In the genomic region with DNA sequence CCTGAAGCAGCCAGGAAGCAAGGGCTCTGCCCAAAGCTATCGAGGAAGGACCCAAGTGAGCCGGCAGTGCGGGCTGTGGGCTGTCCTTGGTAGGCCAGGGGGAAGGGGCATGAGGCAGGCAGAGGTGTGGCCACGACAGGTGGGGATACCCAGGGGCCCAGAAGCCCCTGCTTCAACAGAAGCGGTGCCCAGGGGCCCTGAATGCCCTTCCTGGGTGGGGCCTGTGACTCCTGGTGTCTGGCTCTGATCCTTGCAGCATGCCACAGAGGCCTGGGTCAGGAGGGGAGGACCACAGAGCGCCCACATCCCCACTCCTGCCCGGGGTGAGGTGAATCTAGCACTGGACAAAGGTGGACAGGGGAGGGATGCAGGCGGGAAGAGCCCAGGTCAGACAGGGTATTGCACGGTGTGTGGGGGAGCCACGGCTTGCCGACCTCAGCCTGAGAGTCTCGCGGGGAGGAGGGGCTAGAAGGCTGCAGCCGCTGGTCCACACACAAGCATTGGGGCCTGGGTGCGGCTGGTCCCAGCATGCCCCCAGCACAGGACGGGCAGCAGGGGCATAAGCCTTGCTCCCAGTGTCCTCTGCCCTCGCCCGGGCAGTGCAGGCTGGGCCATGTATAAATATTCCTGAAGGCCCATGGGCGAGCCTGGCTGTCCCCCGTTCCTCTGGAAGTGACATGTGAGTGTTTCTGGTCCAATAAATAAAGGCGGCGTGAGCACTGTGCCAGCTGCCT, we compare ENCODE assay signal across 14 cellular contexts. TPM values are rescaled to one million over a fixed set of nuclear protein-coding genes. Genes with fewer than 3 reads are reported as not detected.
DNase-seq lines count a peak whose midpoint lies in the region; ATAC-seq, FAIRE-seq and TF ChIP-seq lines count a peak whose summit lies in the region.
"Had no signal": no experiment of that assay in that cellular context is flagged by ENCODE, and none has a peak within 500 bp of the region (broad histone marks: within the 10 kb centered on the region; RNA-seq: fewer than 3 reads in every experiment).

No MANE protein-coding gene starts in this region.

- ATAC-seq in heart left ventricle (no peak), pancreas (no peak)

- no peak for FAIRE-seq in pancreas (lab: Jason Lieb, UNC)

- TF ChIP-seq CTCF in heart left ventricle (IDR thresholded peaks at IDR 0.05), result no peak
- TF ChIP-seq CTCF in endothelial cell (IDR thresholded peaks at IDR 0.05; ENCODE audit: unreplicated experiment), result no peak
- no peak for TF ChIP-seq CTCF in transverse colon (IDR thresholded peaks at IDR 0.05)
- no peak for TF ChIP-seq CTCF in pancreas (IDR thresholded peaks at IDR 0.05)

- no peak overlapping the region for H3K27ac Mint-ChIP-seq in endothelial cell (ENCODE audit: unreplicated experiment)

- TF ChIP-seq EP300 in transverse colon (IDR thresholded peaks at IDR 0.05; ENCODE audit: low read depth), result no peak

- H3K79me1 ChIP-seq in neuronal stem cell (ENCODE audit: low read depth, low read length), result no peaks in the 10 kb centered on the region

- H3K27me3 Mint-ChIP-seq in endothelial cell (ENCODE audit: unreplicated experiment), result peaks cover 17% of the 10 kb centered on the region

- no peak overlapping the region for H2BK120ac ChIP-seq in neuronal stem cell (ENCODE audit: low read depth, low read length)

- peak overlapping the region; percentile 53 for H3K4ac ChIP-seq in neuronal stem cell (ENCODE audit: low read length)

- H3K36me3 ChIP-seq in heart left ventricle (peaks cover 0 to 49% (median 40%) of the 10 kb centered on the region in 9 donors), neuronal stem cell (replicated peaks in 1 of 2; ENCODE audit: control insufficient read depth in 2 of 2, insufficient read depth in 2 of 2, low read length in 2 of 2) (peaks cover 26 to 46% of the 10 kb centered on the region in 2 donors), transverse colon (peaks cover 0 to 13% (median 4%) of the 10 kb centered on the region in 4 donors), pancreas (peaks cover 2 to 8% (median 5%) of the 10 kb centered on the region in 3 donors)

- peak overlapping the region; percentile 31 for H3K4me3 Mint-ChIP-seq in endothelial cell (ENCODE audit: unreplicated experiment)

- TF ChIP-seq POLR2A in heart left ventricle (IDR thresholded peaks at IDR 0.05), result no peak
- TF ChIP-seq POLR2A in transverse colon (IDR thresholded peaks at IDR 0.05), result no peak

- peak overlapping the region; percentile 72 for H4K91ac ChIP-seq in neuronal stem cell (ENCODE audit: low read depth, low read length, poor library complexity)

- H2BK12ac ChIP-seq in neuronal stem cell (ENCODE audit: low read length), result peak overlapping the region; percentile 73

- DNase-seq in heart left ventricle, result no peak
- DNase-seq in cardiac septum (ENCODE audit: low spot score), result no peak
- no peak for DNase-seq in endothelial cell (ENCODE audit: low spot score)
- DNase-seq in neuronal stem cell (ENCODE audit: low spot score), result no peak
- no peak for DNase-seq in transverse colon
- DNase-seq in cerebellum (ENCODE audit: low spot score), result no peak
- DNase-seq in SHP77 (lab: John Stamatoyannopoulos, UW), result no peak
- DNase-seq in pancreas, result no peak
- DNase-seq: activated CD8-positive, alpha-beta memory T cell treated with anti-CD3 and anti-CD28 coated beads, Interleukin-2, amount 50 U/mL, for 48 hours; anterior cingulate cortex; hippocampal formation; Kasumi-1; NCI-H187; SIG-M5 had no signal

- H3K23ac ChIP-seq in neuronal stem cell (ENCODE audit: low read depth, low read length, poor library complexity), result peak overlapping the region; percentile 80

- peaks cover 15% of the 10 kb centered on the region for H3K36me3 Mint-ChIP-seq in endothelial cell (ENCODE audit: low read depth, unreplicated experiment)

- no peak overlapping the region for H2AFZ ChIP-seq in neuronal stem cell (ENCODE audit: low read length)

- H3K4me2 ChIP-seq in neuronal stem cell (ENCODE audit: insufficient read depth, low read length, poor library complexity, severe bottlenecking), result no peak overlapping the region

- no peaks in the 10 kb centered on the region for H3K27me3 ChIP-seq in heart left ventricle
- H3K27me3 ChIP-seq in neuronal stem cell (ENCODE audit: control insufficient read depth in 3 of 3, insufficient read depth in 3 of 3, low read depth in 1 of 3, low read length in 3 of 3), result no peaks in the 10 kb centered on the region
- no peaks in the 10 kb centered on the region for H3K27me3 ChIP-seq in transverse colon
- no peaks in the 10 kb centered on the region for H3K27me3 ChIP-seq in pancreas

- intact Hi-C loops in heart left ventricle (cut with DNase I), result no loop called here
- intact Hi-C loops in cardiac septum (cut with DNase I), result no loop called here
- intact Hi-C loops in transverse colon (cut with DNase I; ENCODE audit: low total_unique reads), result no loop called here
- intact Hi-C loops in pancreas (cut with DNase I), result no loop called here

- H3K18ac ChIP-seq in neuronal stem cell (ENCODE audit: low read length), result peak overlapping the region; percentile 17

- H3K4me3 ChIP-seq in heart left ventricle, result no peak overlapping the region
- no peak overlapping the region for H3K4me3 ChIP-seq in neuronal stem cell (ENCODE audit: low read length in 2 of 2)
- H3K4me3 ChIP-seq in transverse colon, result no peak overlapping the region
- H3K4me3 ChIP-seq in pancreas, result no peak overlapping the region

- H3K9me3 ChIP-seq in heart left ventricle, result no peaks in the 10 kb centered on the region
- H3K9me3 ChIP-seq in neuronal stem cell (replicated peaks in 1 of 2; ENCODE audit: control insufficient read depth in 2 of 2, insufficient read depth in 1 of 2, low read depth in 1 of 2, low read length in 2 of 2), result no peaks in the 10 kb centered on the region
- H3K9me3 ChIP-seq in transverse colon, result no peaks in the 10 kb centered on the region
- no peaks in the 10 kb centered on the region for H3K9me3 ChIP-seq in pancreas

- peak overlapping the region; percentile 84 for H2AK5ac ChIP-seq in neuronal stem cell (ENCODE audit: low read depth, low read length)

- peaks cover 20% of the 10 kb centered on the region for H3K4me1 Mint-ChIP-seq in endothelial cell (ENCODE audit: unreplicated experiment)

- H3K9ac ChIP-seq in neuronal stem cell (ENCODE audit: low read depth, low read length, poor library complexity), result no peak overlapping the region

- 81 to 91% (median 89%) methylated on average over 20 to 22 of the region's 22 CpGs for WGBS in heart left ventricle, 4 donors
- WGBS in neuronal stem cell (ENCODE audit: extremely low coverage in 2 of 2, insufficient read length in 2 of 2, insufficient replicate concordance in 1 of 2), 2 donors, result no CpG with 5 or more reads among the region's 22 CpGs
- WGBS in transverse colon (ENCODE audit: low coverage in 1 of 2), 2 donors, result 85% methylated on average over 22 of the region's 22 CpGs; no CpG with 5 or more reads in 1 of the 2 donors
- WGBS in pancreas, 2 donors, result 92 to 95% methylated on average over 22 of the region's 22 CpGs

- peak overlapping the region in 8 of 12 donors; percentile 81 to 96 (median 89) for H3K27ac ChIP-seq in heart left ventricle
- H3K27ac ChIP-seq in neuronal stem cell (replicated peaks; ENCODE audit: low read length), result no peak overlapping the region
- peak overlapping the region; percentile 75 to 89 (median 83) for H3K27ac ChIP-seq in transverse colon
- no peak overlapping the region for H3K27ac ChIP-seq in pancreas

- H2BK5ac ChIP-seq in neuronal stem cell (ENCODE audit: low read length), result peak overlapping the region; percentile 22

- peak overlapping the region; percentile 81 for H2BK15ac ChIP-seq in neuronal stem cell (ENCODE audit: low read length)

- in situ Hi-C loops in transverse colon (cut with MboI; ENCODE audit: low pct_ligation_motif_present in 1 of 4, low pct_unique_long_range_greater_than_20kb in 1 of 4, low sequenced_read_pairs in 3 of 4), result no loop called here

- peaks cover 4 to 42% (median 28%) of the 10 kb centered on the region in 12 donors for H3K4me1 ChIP-seq in heart left ventricle
- H3K4me1 ChIP-seq in neuronal stem cell (ENCODE audit: control insufficient read depth in 2 of 2, insufficient read depth in 1 of 2, low read depth in 1 of 2, low read length in 2 of 2), result peaks cover 7 to 12% of the 10 kb centered on the region in 2 donors
- peaks cover 18 to 34% (median 20%) of the 10 kb centered on the region in 4 donors for H3K4me1 ChIP-seq in transverse colon
- H3K4me1 ChIP-seq in pancreas, result peaks cover 0 to 14% (median 0%) of the 10 kb centered on the region in 3 donors

- H4K8ac ChIP-seq in neuronal stem cell (ENCODE audit: low read depth, low read length), result no peak overlapping the region

- H3K14ac ChIP-seq in neuronal stem cell (ENCODE audit: low read length), result peak overlapping the region; percentile 56

- H3K9me3 Mint-ChIP-seq in endothelial cell (ENCODE audit: unreplicated experiment), result no peaks in the 10 kb centered on the region

RNA-seq across cellular contexts. Expression of gene MAFF, which starts 19.0 kb away (rescaled TPM):
- total RNA-seq in heart left ventricle (10 to 100 TPM in 3 of 9 donors, 1 to 10 TPM in 6; 1.9 to 35.8 (median 4.0) TPM), cardiac septum (9.8 TPM), endothelial cell (ENCODE audit: unreplicated experiment) (3.5 TPM), transverse colon (10 to 100 TPM in 3 of 4 donors, 1 to 10 TPM in 1; 3.8 to 30.3 (median 22.0) TPM), cerebellum (5.2 TPM), pancreas (1 to 10 TPM; 3.4 to 8.9 (median 6.8) TPM)
- polyA plus RNA-seq in heart left ventricle (10 to 100 TPM in 1 of 2 donors, 1 to 10 TPM in 1; 4.7 to 36.0 TPM), pancreas (10 to 100 TPM; 10.6 to 16.7 TPM)
- 4.0 TPM for polyA plus RNA-seq in neuronal stem cell (2013, experiment 1 of 2)
- 4.3 TPM for polyA plus RNA-seq in neuronal stem cell (2013, experiment 2 of 2)

RNA-seq across cellular contexts. Expression of gene PLA2G6, which starts 39.2 kb away (rescaled TPM):
- total RNA-seq in heart left ventricle, result 10 to 100 TPM in 6 of 9 donors, 1 to 10 TPM in 3; 6.1 to 17.9 (median 11.0) TPM
- 10 to 100 TPM in 1 of 2 donors, 1 to 10 TPM in 1; 4.9 to 14.2 TPM for polyA plus RNA-seq in heart left ventricle
- 12.5 TPM for total RNA-seq in cardiac septum
- total RNA-seq in endothelial cell (ENCODE audit: unreplicated experiment), result 22.5 TPM
- 10.9 TPM for polyA plus RNA-seq in neuronal stem cell (2013, experiment 1 of 2)
- 11.4 TPM for polyA plus RNA-seq in neuronal stem cell (2013, experiment 2 of 2)
- total RNA-seq in transverse colon, result 100 to 1,000 TPM in 2 of 4 donors, 10 to 100 TPM in 2; 30.7 to 327 (median 72.3) TPM
- 19.9 TPM for total RNA-seq in cerebellum
- 10 to 100 TPM in 5 of 6 donors, 1 to 10 TPM in 1; 8.7 to 47.0 (median 21.3) TPM for total RNA-seq in pancreas
- polyA plus RNA-seq in pancreas, result 100 to 1,000 TPM; 107 to 109 TPM

RNA-seq across cellular contexts. Expression of gene TMEM184B, which starts 52.0 kb away (rescaled TPM):
- total RNA-seq in heart left ventricle (100 to 1,000 TPM in 1 of 9 donors, 10 to 100 TPM in 8; 37.6 to 103 (median 47.0) TPM), cardiac septum (58.1 TPM), endothelial cell (ENCODE audit: unreplicated experiment) (59.8 TPM), transverse colon (10 to 100 TPM; 18.7 to 88.4 (median 41.1) TPM), cerebellum (23.8 TPM), pancreas (10 to 100 TPM; 11.6 to 30.5 (median 18.6) TPM)
- polyA plus RNA-seq in heart left ventricle (10 to 100 TPM; 19.5 to 54.4 TPM), pancreas (10 to 100 TPM; 17.0 to 24.4 TPM)
- 50.9 TPM for polyA plus RNA-seq in neuronal stem cell (2013, experiment 1 of 2)
- polyA plus RNA-seq in neuronal stem cell (2013, experiment 2 of 2), result 51.3 TPM

Comparison
In these comparisons a context has a peak if more than half of its experiments do, and no peak if none do; other contexts are left out.
1. H3K27ac ChIP-seq: peak in heart left ventricle (8 of 12) and transverse colon (4 of 4); none in neuronal stem cell (single experiment) and pancreas (0 of 4).